Comparison of ENCODE assay signal across 9 cellular contexts in the genomic region with DNA sequence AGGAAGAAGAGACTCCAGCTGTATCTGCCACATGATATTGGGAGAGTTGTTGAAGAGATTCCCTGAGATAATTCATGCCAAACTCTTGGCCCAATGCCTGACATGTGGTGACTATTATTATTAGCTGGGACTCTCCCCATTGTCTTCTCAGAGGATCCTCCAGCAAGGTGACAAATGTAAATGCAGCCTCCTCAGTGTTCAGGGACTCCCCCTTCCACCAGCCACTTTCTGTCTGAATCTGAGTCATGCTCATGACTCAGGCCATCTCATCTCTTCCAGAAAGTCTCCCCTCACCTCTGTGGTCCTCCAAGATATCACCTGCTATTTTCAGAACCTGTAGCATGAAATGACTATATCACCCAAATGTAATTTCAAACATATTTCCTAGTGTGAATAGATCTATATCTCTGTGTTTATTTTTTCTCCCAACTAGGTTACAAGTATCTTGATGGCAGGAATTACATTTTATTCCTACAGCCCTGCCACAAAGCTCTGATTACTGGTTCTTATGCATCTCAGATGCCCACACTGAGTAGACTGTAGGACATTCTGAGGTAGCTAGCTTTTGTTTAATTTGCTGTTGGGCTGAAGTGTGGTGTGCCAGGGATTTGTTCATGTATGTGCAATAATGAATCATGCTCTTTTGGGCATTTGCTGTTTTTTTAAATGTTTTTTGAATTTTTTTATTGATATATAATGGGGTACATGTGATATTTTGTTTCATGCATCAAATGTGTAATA.
DNase-seq lines count a peak whose midpoint lies in the region; ATAC-seq and TF ChIP-seq lines count a peak whose summit lies in the region.
"Had no signal": no experiment of that assay in that cellular context is flagged by ENCODE, and none has a peak within 500 bp of the region (broad histone marks: within the 10 kb centered on the region; RNA-seq: fewer than 3 reads in every experiment).

No MANE protein-coding gene starts in this region.

- peak; percentile 83 for ATAC-seq in GM18519 (IDR thresholded peaks at IDR 0.05; ENCODE audit: low FRiP score, unreplicated experiment)
- peak; percentile 86 for ATAC-seq in HG02642 (IDR thresholded peaks at IDR 0.05; ENCODE audit: poor library complexity, unreplicated experiment)

- no peaks in the 10 kb centered on the region for H4K20me1 ChIP-seq in SK-N-SH (ENCODE audit: insufficient read depth)

- H2AFZ ChIP-seq in SK-N-SH (ENCODE audit: low read depth), result no peak overlapping the region

- H3K27ac ChIP-seq in SK-N-SH (ENCODE audit: low read depth in 2 of 2, low read length in 1 of 2), result peak overlapping the region in 1 of 2 experiments; percentile 51; a peak in 2 of 4 replicates
- H3K27ac ChIP-seq in dorsolateral prefrontal cortex, result peak overlapping the region in 5 of 59 donors; percentile 30 to 53 (median 39)
- H3K27ac ChIP-seq: heart left ventricle had no signal

- no peak overlapping the region for H3K9ac ChIP-seq in SK-N-SH

- peaks cover 18% of the 10 kb centered on the region for H3F3A ChIP-seq in SK-N-SH (replicated peaks; ENCODE audit: insufficient read depth)

- H3K4me3 ChIP-seq in SK-N-SH (ENCODE audit: low read depth in 2 of 2, low read length in 1 of 2) (no peak overlapping the region), fibroblast of the aortic adventitia (ENCODE audit: low read depth, low read length) (no peak overlapping the region), dorsolateral prefrontal cortex (no peak overlapping the region)
- H3K4me3 ChIP-seq: heart left ventricle had no signal

- 0 out of 2 replicates have a peak overlapping the region, but pooled peaks have one; percentile 8 for H3K4me2 ChIP-seq in SK-N-SH

- TF ChIP-seq RAD21 in SK-N-SH (IDR thresholded peaks at IDR 0.05; ENCODE audit: low read length), result no peak

- intact Hi-C loops in dorsolateral prefrontal cortex (cut with DNase I), result loop anchor here in 1 of 2 donors (10.0 kb wide), 1 partner anchor 88 kb away; no protein-coding TSS in a partner anchor

- no peaks in the 10 kb centered on the region for H3K9me3 ChIP-seq in SK-N-SH
- H3K9me3 ChIP-seq: heart left ventricle had no signal

- POLR2A ChIA-PET in SK-N-SH (lab: Yijun Ruan, JAX), result no interaction called here

- DNase-seq in SK-N-SH (no peak), fibroblast of the aortic adventitia (ENCODE audit: low read depth) (peak; percentile 36), dorsolateral prefrontal cortex (no peak), NCI-H1417 (lab: John Stamatoyannopoulos, UW) (no peak), DMS 273 treated with DMSO at 0.1 percent for 48 hours (lab: John Stamatoyannopoulos, UW) (no peak), HuH-7 (ENCODE audit: low spot score) (no peak)
- DNase-seq: heart left ventricle had no signal

- TF ChIP-seq CTCF in SK-N-SH (IDR thresholded peaks at IDR 0.05), result no peak
- TF ChIP-seq CTCF in fibroblast of the aortic adventitia (IDR thresholded peaks at IDR 0.05; ENCODE audit: insufficient read depth, low read length), result no peak
- no peak for TF ChIP-seq CTCF in dorsolateral prefrontal cortex (IDR thresholded peaks at IDR 0.05 in 54 of 56, conservative IDR thresholded peaks at IDR 0.05 in 2 of 56; ENCODE audit: low read depth in 1 of 56, partially characterized antibody in 56 of 56)

- H3K27me3 ChIP-seq in SK-N-SH (ENCODE audit: insufficient read depth) (no peaks in the 10 kb centered on the region), dorsolateral prefrontal cortex (no peaks in the 10 kb centered on the region)
- H3K27me3 ChIP-seq: heart left ventricle had no signal

- no peaks in the 10 kb centered on the region for H3K36me3 ChIP-seq in SK-N-SH (replicated peaks in 1 of 2; ENCODE audit: control insufficient read depth in 1 of 2, insufficient read depth in 2 of 2, low read length in 1 of 2)
- H3K36me3 ChIP-seq: heart left ventricle had no signal

- H3K79me2 ChIP-seq in SK-N-SH (ENCODE audit: insufficient read depth), result no peaks in the 10 kb centered on the region

- TF ChIP-seq EP300 in SK-N-SH (IDR thresholded peaks at IDR 0.05; ENCODE audit: borderline replicate concordance in 1 of 2, low read depth in 1 of 2, low read length in 1 of 2), result peak in 1 of 2 experiments; percentile 60; a peak in 1 of 4 replicates

- no peaks in the 10 kb centered on the region for H3K9me2 ChIP-seq in SK-N-SH

- peaks cover 0 to 5% of the 10 kb centered on the region in 2 experiments for H3K4me1 ChIP-seq in SK-N-SH (ENCODE audit: control insufficient read depth in 1 of 2, insufficient read depth in 2 of 2, low read depth in 1 of 2, low read length in 1 of 2)

- CTCF ChIA-PET in SK-N-SH (lab: Yijun Ruan, JAX), result interaction anchor here (1.3 kb wide), 1 partner anchor 12 kb away, joined by 6 read pairs; no protein-coding TSS in a partner anchor

TF ChIP-seq in SK-N-SH, 30 proteins besides CTCF, POLR2A, EP300 and RAD21:
- TF ChIP-seq TCF12 (IDR thresholded peaks at IDR 0.05), result peak; percentile 75
- TF ChIP-seq NFIC (IDR thresholded peaks at IDR 0.05; ENCODE audit: borderline replicate concordance), result peak; percentile 68
- TF ChIP-seq, protein P1, sequence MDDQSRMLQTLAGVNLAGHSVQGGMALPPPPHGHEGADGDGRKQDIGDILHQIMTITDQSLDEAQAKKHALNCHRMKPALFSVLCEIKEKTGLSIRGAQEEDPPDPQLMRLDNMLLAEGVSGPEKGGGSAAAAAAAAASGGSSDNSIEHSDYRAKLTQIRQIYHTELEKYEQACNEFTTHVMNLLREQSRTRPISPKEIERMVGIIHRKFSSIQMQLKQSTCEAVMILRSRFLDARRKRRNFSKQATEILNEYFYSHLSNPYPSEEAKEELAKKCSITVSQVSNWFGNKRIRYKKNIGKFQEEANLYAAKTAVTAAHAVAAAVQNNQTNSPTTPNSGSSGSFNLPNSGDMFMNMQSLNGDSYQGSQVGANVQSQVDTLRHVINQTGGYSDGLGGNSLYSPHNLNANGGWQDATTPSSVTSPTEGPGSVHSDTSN (IDR thresholded peaks at IDR 0.05), result peak; percentile 49; the same call in 1 of the 2 replicates
- no peak for TF ChIP-seq YY1 (IDR thresholded peaks at IDR 0.05; ENCODE audit: low read depth)
- no peak for TF ChIP-seq MEF2A (IDR thresholded peaks at IDR 0.05; ENCODE audit: borderline replicate concordance, low read depth)
- no peak for TF ChIP-seq FOXM1 (IDR thresholded peaks at IDR 0.05; ENCODE audit: low read depth)
- no peak for TF ChIP-seq NRF1 (IDR thresholded peaks at IDR 0.05; ENCODE audit: low read depth, low read length)
- TF ChIP-seq, protein P2, sequence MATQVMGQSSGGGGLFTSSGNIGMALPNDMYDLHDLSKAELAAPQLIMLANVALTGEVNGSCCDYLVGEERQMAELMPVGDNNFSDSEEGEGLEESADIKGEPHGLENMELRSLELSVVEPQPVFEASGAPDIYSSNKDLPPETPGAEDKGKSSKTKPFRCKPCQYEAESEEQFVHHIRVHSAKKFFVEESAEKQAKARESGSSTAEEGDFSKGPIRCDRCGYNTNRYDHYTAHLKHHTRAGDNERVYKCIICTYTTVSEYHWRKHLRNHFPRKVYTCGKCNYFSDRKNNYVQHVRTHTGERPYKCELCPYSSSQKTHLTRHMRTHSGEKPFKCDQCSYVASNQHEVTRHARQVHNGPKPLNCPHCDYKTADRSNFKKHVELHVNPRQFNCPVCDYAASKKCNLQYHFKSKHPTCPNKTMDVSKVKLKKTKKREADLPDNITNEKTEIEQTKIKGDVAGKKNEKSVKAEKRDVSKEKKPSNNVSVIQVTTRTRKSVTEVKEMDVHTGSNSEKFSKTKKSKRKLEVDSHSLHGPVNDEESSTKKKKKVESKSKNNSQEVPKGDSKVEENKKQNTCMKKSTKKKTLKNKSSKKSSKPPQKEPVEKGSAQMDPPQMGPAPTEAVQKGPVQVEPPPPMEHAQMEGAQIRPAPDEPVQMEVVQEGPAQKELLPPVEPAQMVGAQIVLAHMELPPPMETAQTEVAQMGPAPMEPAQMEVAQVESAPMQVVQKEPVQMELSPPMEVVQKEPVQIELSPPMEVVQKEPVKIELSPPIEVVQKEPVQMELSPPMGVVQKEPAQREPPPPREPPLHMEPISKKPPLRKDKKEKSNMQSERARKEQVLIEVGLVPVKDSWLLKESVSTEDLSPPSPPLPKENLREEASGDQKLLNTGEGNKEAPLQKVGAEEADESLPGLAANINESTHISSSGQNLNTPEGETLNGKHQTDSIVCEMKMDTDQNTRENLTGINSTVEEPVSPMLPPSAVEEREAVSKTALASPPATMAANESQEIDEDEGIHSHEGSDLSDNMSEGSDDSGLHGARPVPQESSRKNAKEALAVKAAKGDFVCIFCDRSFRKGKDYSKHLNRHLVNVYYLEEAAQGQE (IDR thresholded peaks at IDR 0.05; ENCODE audit: low read depth, low read length), result no peak
- TF ChIP-seq CHD2 (IDR thresholded peaks at IDR 0.05; ENCODE audit: low read length, partially characterized antibody), result no peak
- peak; percentile 85 for TF ChIP-seq FOSL2 (IDR thresholded peaks at IDR 0.05; ENCODE audit: borderline replicate concordance, low read depth)
- TF ChIP-seq TAF1 (IDR thresholded peaks at IDR 0.05; ENCODE audit: borderline replicate concordance, low read depth, low read length), result no peak
- no peak for TF ChIP-seq RFX5 (IDR thresholded peaks at IDR 0.05; ENCODE audit: low read length)
- TF ChIP-seq JUND (IDR thresholded peaks at IDR 0.05), result peak; percentile 77
- TF ChIP-seq EZH2phosphoT487 (IDR thresholded peaks at IDR 0.05; ENCODE audit: borderline replicate concordance, low read depth), result no peak
- no peak for TF ChIP-seq RXRA (IDR thresholded peaks at IDR 0.05; ENCODE audit: borderline replicate concordance, low read depth)
TF ChIP-seq in SK-N-SH: peak in this region for 5.
